In the genomic region with DNA sequence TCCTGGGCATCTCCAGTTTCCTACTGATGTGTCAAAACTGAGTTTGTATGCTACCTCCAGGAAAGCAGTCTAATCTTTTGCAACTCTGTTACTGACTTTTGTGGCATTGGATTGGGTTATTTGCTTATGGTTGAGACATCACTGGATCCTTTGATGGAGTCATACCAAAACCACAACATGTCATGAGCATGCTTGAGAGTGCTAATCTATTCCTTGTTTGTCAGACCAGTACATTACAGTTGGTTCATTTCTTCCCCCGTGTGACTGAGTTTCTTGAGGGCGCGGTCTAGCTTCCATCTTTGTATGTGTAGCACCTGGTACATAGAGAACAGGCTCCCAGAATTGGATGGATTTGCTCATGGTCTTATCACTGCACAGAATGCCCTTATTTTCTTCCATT, we compare ENCODE assay signal across 10 cellular contexts. TPM values are rescaled to one million over a fixed set of nuclear protein-coding genes. Genes with fewer than 3 reads are reported as not detected.
DNase-seq lines count a peak whose midpoint lies in the region; ATAC-seq lines count a peak whose summit lies in the region.
"Had no signal": no experiment of that assay in that cellular context is flagged by ENCODE, and none has a peak within 500 bp of the region (broad histone marks: within the 10 kb centered on the region; RNA-seq: fewer than 3 reads in every experiment).

No MANE protein-coding gene starts in this region.

- no peak overlapping the region for H3K4me3 ChIP-seq in naive thymus-derived CD4-positive, alpha-beta T cell (ENCODE audit: low read length)

- no peak overlapping the region for H3K4me3 Mint-ChIP-seq in activated naive CD4-positive, alpha-beta T cell treated with anti-CD3 and anti-CD28 coated beads, Interleukin-2, amount 10 ng/mL, durations not matched to agents 7 days and 5 days
- peak overlapping the region; percentile 1 to 54 for H3K4me3 Mint-ChIP-seq in activated T-cell treated with anti-CD3 and anti-CD28 coated beads, Interleukin-2, amount 50 U/mL, for 72 hours
- no peak overlapping the region for H3K4me3 Mint-ChIP-seq in naive thymus-derived CD4-positive, alpha-beta T cell
- H3K4me3 Mint-ChIP-seq: stimulated activated naive B cell treated with anti-CD40 and anti-IgM and Interleukin-4, amounts not matched to agents 10 μg/mL and 1 μg/mL and 100 μg/mL, for 72 hours had no signal

- no peaks in the 10 kb centered on the region for H3K9me3 ChIP-seq in naive thymus-derived CD4-positive, alpha-beta T cell (ENCODE audit: control insufficient read depth in 2 of 3, low read length in 3 of 3)

- intact Hi-C loops in naive thymus-derived CD4-positive, alpha-beta T cell (cut with micrococcal nuclease): no loop called here

- CTCF ChIA-PET in activated naive CD4-positive, alpha-beta T cell treated with anti-CD3 and anti-CD28 coated beads, Interleukin-2, amount 10 ng/mL, durations not matched to agents 7 days and 5 days (lab: Charles Lee): no interaction called here
- CTCF ChIA-PET in naive thymus-derived CD4-positive, alpha-beta T cell (lab: Charles Lee): no interaction called here

- H3K4me1 ChIP-seq in naive thymus-derived CD4-positive, alpha-beta T cell (ENCODE audit: control insufficient read depth in 2 of 2, insufficient read depth in 2 of 2, low read length in 2 of 2): no peaks in the 10 kb centered on the region

- H3K9me3 Mint-ChIP-seq in activated naive CD4-positive, alpha-beta T cell treated with anti-CD3 and anti-CD28 coated beads, Interleukin-2, amount 10 ng/mL, durations not matched to agents 7 days and 5 days: no peaks in the 10 kb centered on the region
- H3K9me3 Mint-ChIP-seq in activated T-cell treated with anti-CD3 and anti-CD28 coated beads, Interleukin-2, amount 50 U/mL, for 72 hours: no peaks in the 10 kb centered on the region
- H3K9me3 Mint-ChIP-seq in naive thymus-derived CD4-positive, alpha-beta T cell: no peaks in the 10 kb centered on the region
- H3K9me3 Mint-ChIP-seq: stimulated activated naive B cell treated with anti-CD40 and anti-IgM and Interleukin-4, amounts not matched to agents 10 μg/mL and 1 μg/mL and 100 μg/mL, for 72 hours had no signal

- peaks cover 9% of the 10 kb centered on the region for H3K36me3 Mint-ChIP-seq in activated naive CD4-positive, alpha-beta T cell treated with anti-CD3 and anti-CD28 coated beads, Interleukin-2, amount 10 ng/mL, durations not matched to agents 7 days and 5 days
- no peaks in the 10 kb centered on the region for H3K36me3 Mint-ChIP-seq in activated T-cell treated with anti-CD3 and anti-CD28 coated beads, Interleukin-2, amount 50 U/mL, for 72 hours (ENCODE audit: insufficient read depth in 2 of 2)
- peaks cover 0 to 38% (median 15%) of the 10 kb centered on the region in 5 donors for H3K36me3 Mint-ChIP-seq in naive thymus-derived CD4-positive, alpha-beta T cell

- H3K27ac ChIP-seq in naive thymus-derived CD4-positive, alpha-beta T cell (ENCODE audit: low read depth, low read length): no peak overlapping the region

- peak; percentile 11 for DNase-seq in activated naive CD4-positive, alpha-beta T cell treated with Interleukin-2 at 50 U/mL for 16 hours
- no peak for DNase-seq in activated naive CD4-positive, alpha-beta T cell treated with anti-CD3 and anti-CD28 coated beads, Interleukin-2, amount 10 ng/mL, durations not matched to agents 7 days and 5 days
- peak; percentile 56 to 58 for DNase-seq in activated T-cell treated with anti-CD3 and anti-CD28 coated beads, Interleukin-2, amount 50 U/mL, for 72 hours
- DNase-seq in stimulated activated CD8-positive, alpha-beta memory T cell treated with anti-CD3 and anti-CD28 coated beads, Interleukin-7, amount 100 ng/mL, for 48 hours (ENCODE audit: extremely low read depth in 1 of 2, low read depth in 1 of 2): peak; percentile 2 to 16
- DNase-seq in naive thymus-derived CD4-positive, alpha-beta T cell: no peak
- DNase-seq in kidney glomerular epithelial cell (lab: John Stamatoyannopoulos, UW): no peak
- DNase-seq in NCI-H446 treated with DMSO at 0.1 percent for 48 hours (lab: John Stamatoyannopoulos, UW): no peak
- DNase-seq: C1 segment of cervical spinal cord; stimulated activated naive B cell treated with anti-CD40 and anti-IgM and Interleukin-4, amounts not matched to agents 10 μg/mL and 1 μg/mL and 100 μg/mL, for 72 hours had no signal

- POLR2A ChIA-PET in naive thymus-derived CD4-positive, alpha-beta T cell (lab: Charles Lee): interaction anchor here (0.6 kb wide), 1 partner anchor 14 kb away, joined by 3 read pairs; no protein-coding TSS in a partner anchor

- peaks cover 23% of the 10 kb centered on the region for H3K4me1 Mint-ChIP-seq in activated naive CD4-positive, alpha-beta T cell treated with anti-CD3 and anti-CD28 coated beads, Interleukin-2, amount 10 ng/mL, durations not matched to agents 7 days and 5 days
- peaks cover 20% of the 10 kb centered on the region for H3K4me1 Mint-ChIP-seq in activated T-cell treated with anti-CD3 and anti-CD28 coated beads, Interleukin-2, amount 50 U/mL, for 72 hours (ENCODE audit: low read depth)
- H3K4me1 Mint-ChIP-seq in naive thymus-derived CD4-positive, alpha-beta T cell: peaks cover 2 to 17% (median 9%) of the 10 kb centered on the region in 7 donors
- H3K4me1 Mint-ChIP-seq: stimulated activated naive B cell treated with anti-CD40 and anti-IgM and Interleukin-4, amounts not matched to agents 10 μg/mL and 1 μg/mL and 100 μg/mL, for 72 hours had no signal

- no peaks in the 10 kb centered on the region for H3K27me3 Mint-ChIP-seq in activated naive CD4-positive, alpha-beta T cell treated with anti-CD3 and anti-CD28 coated beads, Interleukin-2, amount 10 ng/mL, durations not matched to agents 7 days and 5 days
- H3K27me3 Mint-ChIP-seq in activated T-cell treated with anti-CD3 and anti-CD28 coated beads, Interleukin-2, amount 50 U/mL, for 72 hours (ENCODE audit: low read depth): no peaks in the 10 kb centered on the region
- H3K27me3 Mint-ChIP-seq in naive thymus-derived CD4-positive, alpha-beta T cell: no peaks in the 10 kb centered on the region
- H3K27me3 Mint-ChIP-seq: stimulated activated naive B cell treated with anti-CD40 and anti-IgM and Interleukin-4, amounts not matched to agents 10 μg/mL and 1 μg/mL and 100 μg/mL, for 72 hours had no signal

- H3K27ac Mint-ChIP-seq in activated naive CD4-positive, alpha-beta T cell treated with anti-CD3 and anti-CD28 coated beads, Interleukin-2, amount 10 ng/mL, durations not matched to agents 7 days and 5 days: no peak overlapping the region
- H3K27ac Mint-ChIP-seq in activated T-cell treated with anti-CD3 and anti-CD28 coated beads, Interleukin-2, amount 50 U/mL, for 72 hours: peak overlapping the region; percentile 56
- no peak overlapping the region for H3K27ac Mint-ChIP-seq in naive thymus-derived CD4-positive, alpha-beta T cell
- H3K27ac Mint-ChIP-seq: stimulated activated naive B cell treated with anti-CD40 and anti-IgM and Interleukin-4, amounts not matched to agents 10 μg/mL and 1 μg/mL and 100 μg/mL, for 72 hours had no signal

- ATAC-seq in HG02981 (IDR thresholded peaks at IDR 0.05; ENCODE audit: unreplicated experiment): peak; percentile 82
- ATAC-seq in activated T-cell treated with anti-CD3 and anti-CD28 coated beads, Interleukin-2, amount 50 U/mL, for 72 hours (replicated peaks in 1 of 2): peak; percentile 96 to 97
- ATAC-seq in naive thymus-derived CD4-positive, alpha-beta T cell: no peak

- no peaks in the 10 kb centered on the region for H3K27me3 ChIP-seq in naive thymus-derived CD4-positive, alpha-beta T cell (ENCODE audit: control insufficient read depth in 2 of 2, insufficient read depth in 2 of 2, low read length in 2 of 2)

- H3K36me3 ChIP-seq in naive thymus-derived CD4-positive, alpha-beta T cell (ENCODE audit: control insufficient read depth in 2 of 3, insufficient read depth in 3 of 3, low read length in 3 of 3): no peaks in the 10 kb centered on the region

RNA-seq across cellular contexts. Expression of gene SUGT1, which starts 43.2 kb away (rescaled TPM):
- 10 to 100 TPM; 47.9 to 51.0 TPM for total RNA-seq in activated T-cell treated with anti-CD3 and anti-CD28 coated beads, Interleukin-2, amount 50 U/mL, for 72 hours
- total RNA-seq in naive thymus-derived CD4-positive, alpha-beta T cell: 10 to 100 TPM; 21.3 to 49.0 (median 33.8) TPM
- polyA plus RNA-seq in naive thymus-derived CD4-positive, alpha-beta T cell: 10 to 100 TPM; 40.6 to 47.6 TPM

RNA-seq across cellular contexts. Expression of gene CNMD, which starts 43.8 kb away (rescaled TPM):
- not detected for total RNA-seq in activated T-cell treated with anti-CD3 and anti-CD28 coated beads, Interleukin-2, amount 50 U/mL, for 72 hours
- not detected for total RNA-seq in naive thymus-derived CD4-positive, alpha-beta T cell
- under 1 TPM in 1 of 2 donors, not detected in 1; 0.13 TPM for polyA plus RNA-seq in naive thymus-derived CD4-positive, alpha-beta T cell

RNA-seq across cellular contexts. Expression of gene HNRNPA1L2, which starts 53.6 kb away (rescaled TPM):
- 10 to 100 TPM; 12.3 TPM for total RNA-seq in activated T-cell treated with anti-CD3 and anti-CD28 coated beads, Interleukin-2, amount 50 U/mL, for 72 hours
- 10 to 100 TPM; 11.8 to 21.1 (median 13.8) TPM for total RNA-seq in naive thymus-derived CD4-positive, alpha-beta T cell
- 10 to 100 TPM in 1 of 2 donors, 1 to 10 TPM in 1; 8.0 to 15.1 TPM for polyA plus RNA-seq in naive thymus-derived CD4-positive, alpha-beta T cell

Comparison
In these comparisons a context has a peak if more than half of its experiments do, and no peak if none do; other contexts are left out.
1. DNase-seq: peak in activated naive CD4-positive, alpha-beta T cell treated with Interleukin-2 at 50 U/mL for 16 hours (single experiment), activated T-cell treated with anti-CD3 and anti-CD28 coated beads, Interleukin-2, amount 50 U/mL, for 72 hours (2 of 2) and stimulated activated CD8-positive, alpha-beta memory T cell treated with anti-CD3 and anti-CD28 coated beads, Interleukin-7, amount 100 ng/mL, for 48 hours (2 of 2); none in activated naive CD4-positive, alpha-beta T cell treated with anti-CD3 and anti-CD28 coated beads, Interleukin-2, amount 10 ng/mL, durations not matched to agents 7 days and 5 days (single experiment), naive thymus-derived CD4-positive, alpha-beta T cell (0 of 9), kidney glomerular epithelial cell (single experiment) and NCI-H446 treated with DMSO at 0.1 percent for 48 hours (single experiment).
2. H3K4me3 Mint-ChIP-seq: peak in activated T-cell treated with anti-CD3 and anti-CD28 coated beads, Interleukin-2, amount 50 U/mL, for 72 hours (2 of 2); none in activated naive CD4-positive, alpha-beta T cell treated with anti-CD3 and anti-CD28 coated beads, Interleukin-2, amount 10 ng/mL, durations not matched to agents 7 days and 5 days (single experiment) and naive thymus-derived CD4-positive, alpha-beta T cell (0 of 10).